Comparison of ENCODE assay signal across 8 cellular contexts in the genomic region with DNA sequence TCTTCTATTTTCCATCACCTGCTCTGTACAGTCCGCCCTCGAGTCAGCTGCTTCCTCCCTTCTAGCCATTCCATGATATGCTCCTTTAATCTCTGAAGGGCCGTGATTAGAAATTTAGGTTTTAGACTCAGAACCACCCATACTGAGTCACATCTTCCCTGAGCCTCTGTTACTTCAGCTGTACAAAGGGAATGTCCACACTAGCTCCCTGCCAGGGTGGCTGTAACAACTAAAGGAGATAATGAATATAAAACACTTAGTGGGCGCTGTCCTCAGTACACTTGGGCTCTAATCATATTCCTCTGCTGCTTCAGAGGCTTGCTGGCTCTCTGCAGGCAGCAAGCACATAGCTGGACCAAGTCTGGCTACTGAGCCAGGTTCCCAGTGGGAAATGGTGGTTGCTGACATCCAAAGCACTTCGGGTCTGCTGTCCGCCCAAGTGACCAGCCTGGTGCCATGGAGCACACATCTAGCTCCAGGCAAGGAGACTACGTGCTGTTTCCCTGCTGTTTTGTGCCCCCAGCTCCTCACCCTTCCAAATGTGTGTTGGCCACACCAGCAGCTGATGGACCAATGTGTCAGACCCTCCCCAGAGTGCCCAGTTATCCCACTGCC. TPM values are rescaled to one million over a fixed set of nuclear protein-coding genes. Genes with fewer than 3 reads are reported as not detected.
A peak's percentile ranks its signal among the peaks of the same experiment; 100 is the strongest.
DNase-seq lines count a peak whose midpoint lies in the region; FAIRE-seq and TF ChIP-seq lines count a peak whose summit lies in the region.

No MANE protein-coding gene starts in this region.

- H3K4me3 ChIP-seq in Caco-2 (ENCODE audit: low read depth, low read length) (peak overlapping the region; percentile 74), endothelial cell of umbilical vein (replicated peaks in 1 of 3; ENCODE audit: insufficient read depth in 1 of 3, low read depth in 1 of 3, low read length in 3 of 3) (no peak overlapping the region), prostate gland (peak overlapping the region in 1 of 2 donors; percentile 92)

- no peaks in the 10 kb centered on the region for H3K27me3 Mint-ChIP-seq in Caco-2 (ENCODE audit: insufficient read depth, unreplicated experiment)

- peaks cover 36% of the 10 kb centered on the region for H3K36me3 Mint-ChIP-seq in Caco-2 (ENCODE audit: insufficient read depth, unreplicated experiment)

- H3K27me3 ChIP-seq in Caco-2 (replicated peaks; ENCODE audit: control insufficient read depth, insufficient read depth, low read length) (no peaks in the 10 kb centered on the region), endothelial cell of umbilical vein (ENCODE audit: control insufficient read depth in 2 of 2, insufficient read depth in 2 of 2, low read length in 2 of 2) (no peaks in the 10 kb centered on the region), prostate gland (replicated peaks; ENCODE audit: insufficient read depth) (no peaks in the 10 kb centered on the region)

- H3K79me2 ChIP-seq in endothelial cell of umbilical vein (ENCODE audit: control insufficient read depth, insufficient read depth, low read length): no peaks in the 10 kb centered on the region

- H3K27ac ChIP-seq in endothelial cell of umbilical vein (ENCODE audit: insufficient read depth, low read depth, low read length) (no peak overlapping the region), prostate gland (peak overlapping the region; percentile 80 to 87)

- no peak overlapping the region for H3K9ac ChIP-seq in endothelial cell of umbilical vein (replicated peaks; ENCODE audit: extremely low read depth, insufficient read depth, low read length)

- TF ChIP-seq POLR2A in endothelial cell of umbilical vein (IDR thresholded peaks at IDR 0.05; ENCODE audit: low read depth, low read length): no peak
- TF ChIP-seq POLR2A in prostate gland (IDR thresholded peaks at IDR 0.05): no peak

- intact Hi-C loops in Caco-2 (cut with micrococcal nuclease; ENCODE audit: unreplicated experiment) (loop anchor here (1.0 kb wide), 1 partner anchor 30 kb away; a partner anchor contains a TSS), endothelial cell of umbilical vein (cut with micrococcal nuclease) (loop anchor here (2.0 kb wide), 2 partner anchors 29 to 37 kb away; a partner anchor contains a TSS), prostate gland (cut with DNase I) (no loop called here)

- H4K20me1 ChIP-seq in endothelial cell of umbilical vein (replicated peaks; ENCODE audit: control insufficient read depth, extremely low read depth, insufficient read depth, low read length): no peaks in the 10 kb centered on the region

- FAIRE-seq in endothelial cell of umbilical vein (lab: Jason Lieb, UNC): peak; percentile 48

- CTCF ChIA-PET in Caco-2 (lab: Charles Lee): interaction anchor here (0.6 to 1.8 kb wide), 4 partner anchors 30 to 812 kb away, joined by 3 to 8 read pairs (median 4); a partner anchor contains a TSS
- CTCF ChIA-PET in endothelial cell of umbilical vein (lab: Charles Lee): interaction anchor here (0.6 to 2.0 kb wide), 6 partner anchors 10 to 47 kb away, joined by 3 to 6 read pairs (median 4); no protein-coding TSS in a partner anchor

- TF ChIP-seq CTCF in Caco-2 (IDR thresholded peaks at IDR 0.05; ENCODE audit: insufficient read depth in 1 of 2, low read depth in 1 of 2, low read length in 1 of 2, severe bottlenecking in 1 of 2, unreplicated experiment in 1 of 2) (no peak), endothelial cell of umbilical vein (IDR thresholded peaks at IDR 0.05; ENCODE audit: extremely low read depth in 1 of 2, insufficient read depth in 1 of 2, low read depth in 1 of 2, low read length in 2 of 2) (no peak), prostate gland (IDR thresholded peaks at IDR 0.05) (no peak)

- peaks cover 10% of the 10 kb centered on the region for H3K4me1 ChIP-seq in Caco-2
- peaks cover 6% of the 10 kb centered on the region for H3K4me1 ChIP-seq in endothelial cell of umbilical vein (ENCODE audit: control insufficient read depth, extremely low read depth, insufficient read depth, low read length)
- peaks cover 4% of the 10 kb centered on the region for H3K4me1 ChIP-seq in prostate gland (replicated peaks)

- H3K9me3 ChIP-seq in Caco-2 (no peaks in the 10 kb centered on the region), endothelial cell of umbilical vein (replicated peaks; ENCODE audit: control insufficient read depth, insufficient read depth, low read length) (no peaks in the 10 kb centered on the region), prostate gland (no peaks in the 10 kb centered on the region)

- 82% methylated on average over 7 of the region's 7 CpGs for WGBS in prostate gland

- DNase-seq in Caco-2: no peak
- peak; percentile 11 for DNase-seq in RKO (ENCODE audit: low spot score)
- no peak for DNase-seq in endothelial cell of umbilical vein (ENCODE audit: low read depth, low spot score)
- no peak for DNase-seq in prostate gland (ENCODE audit: low spot score)
- no peak for DNase-seq in NCI-H1694 treated with DMSO at 0.1 percent for 48 hours (lab: John Stamatoyannopoulos, UW)
- no peak for DNase-seq in GM19240 (ENCODE audit: insufficient read length, low spot score)
- DNase-seq in NCI-H2196 (lab: John Stamatoyannopoulos, UW; ENCODE audit: unreplicated experiment): no peak
- no peak for DNase-seq in NCI-H1930 (lab: John Stamatoyannopoulos, UW)

- H2AFZ ChIP-seq in endothelial cell of umbilical vein (ENCODE audit: low read depth, low read length): peak overlapping the region; percentile 68

- H3K4me3 Mint-ChIP-seq in Caco-2 (ENCODE audit: unreplicated experiment): peak overlapping the region; percentile 80

- BruUV-seq in Caco-2 (replicated peaks; lab: Mats Ljungman, UMichigan) (TSS peak; percentile 69), endothelial cell of umbilical vein (replicated peaks; lab: Mats Ljungman, UMichigan) (no TSS peak)

- no peak overlapping the region for H3K4me2 ChIP-seq in endothelial cell of umbilical vein (ENCODE audit: insufficient read depth, low read length)

- no peaks in the 10 kb centered on the region for H3K9me1 ChIP-seq in endothelial cell of umbilical vein (replicated peaks; ENCODE audit: control insufficient read depth, extremely low read depth, insufficient read depth, low read length)

- POLR2A ChIA-PET in Caco-2 (lab: Charles Lee) (no interaction called here), endothelial cell of umbilical vein (lab: Charles Lee) (no interaction called here)

- H3K4me1 Mint-ChIP-seq in Caco-2 (ENCODE audit: low read depth, unreplicated experiment): peaks cover 8% of the 10 kb centered on the region

- dilution Hi-C loops in endothelial cell of umbilical vein (cut with MboI; ENCODE audit: extremely low pct_ligation_motif_present, low sequenced_read_pairs): no loop called here

- H3K36me3 ChIP-seq in Caco-2 (ENCODE audit: control insufficient read depth, insufficient read depth, low read length) (no peaks in the 10 kb centered on the region), endothelial cell of umbilical vein (ENCODE audit: control insufficient read depth in 2 of 2, extremely low read depth in 1 of 2, insufficient read depth in 2 of 2, low read length in 2 of 2) (peaks cover 0 to 7% of the 10 kb centered on the region in 2 experiments), prostate gland (peaks cover 3 to 7% of the 10 kb centered on the region in 2 donors)

- no peaks in the 10 kb centered on the region for H3K9me3 Mint-ChIP-seq in Caco-2 (ENCODE audit: unreplicated experiment)

- H3K27ac Mint-ChIP-seq in Caco-2 (ENCODE audit: unreplicated experiment): peak overlapping the region; percentile 88

TF ChIP-seq in endothelial cell of umbilical vein, 7 proteins besides CTCF, POLR2A, EP300 and RAD21:
- TF ChIP-seq EZH2 (IDR thresholded peaks at IDR 0.05; ENCODE audit: borderline replicate concordance, low read depth, low read length, severe bottlenecking): no peak
- TF ChIP-seq GATA2 (IDR thresholded peaks at IDR 0.05; ENCODE audit: insufficient read depth, insufficient read length, low read depth, low read length): no peak
- no peak for TF ChIP-seq JUN (IDR thresholded peaks at IDR 0.05; ENCODE audit: borderline replicate concordance, insufficient read depth, insufficient read length, low read depth)
- TF ChIP-seq MYC (IDR thresholded peaks at IDR 0.05; ENCODE audit: low read depth, low read length): no peak
- no peak for TF ChIP-seq POLR2AphosphoS5 (IDR thresholded peaks at IDR 0.05; ENCODE audit: insufficient read depth, low read depth, low read length)
- TF ChIP-seq, protein P1, sequence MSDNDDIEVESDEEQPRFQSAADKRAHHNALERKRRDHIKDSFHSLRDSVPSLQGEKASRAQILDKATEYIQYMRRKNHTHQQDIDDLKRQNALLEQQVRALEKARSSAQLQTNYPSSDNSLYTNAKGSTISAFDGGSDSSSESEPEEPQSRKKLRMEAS (IDR thresholded peaks at IDR 0.05; ENCODE audit: insufficient read depth, insufficient read length): no peak
- no peak for TF ChIP-seq FOS (IDR thresholded peaks at IDR 0.05; ENCODE audit: borderline replicate concordance, insufficient read depth, low read length)

RNA-seq across cellular contexts. Expression of a gene that starts 0.9 kb away (rescaled TPM):
- total RNA-seq in Caco-2 (2022) (17.0 and 19.6 TPM in 2 replicates), endothelial cell of umbilical vein (45.9 and 49.2 TPM in 2 replicates), prostate gland (10 to 100 TPM; 14.9 to 22.3 TPM)
- 35.1 and 38.3 TPM in 2 replicates for polyA plus RNA-seq in endothelial cell of umbilical vein
- 31.4 and 31.9 TPM in 2 replicates for polyA plus RNA-seq in endothelial cell of umbilical vein (2011; cell fraction: cytosol; rRNA removed)
- 10.7 and 13.2 TPM in 2 replicates for polyA plus RNA-seq in endothelial cell of umbilical vein (2011; cell fraction: nucleus; rRNA removed)
- polyA plus RNA-seq in endothelial cell of umbilical vein (2012): 32.1 and 34.2 TPM in 2 replicates
- polyA minus RNA-seq in endothelial cell of umbilical vein: 26.0 and 27.5 TPM in 2 replicates
- polyA minus RNA-seq in endothelial cell of umbilical vein (2011; cell fraction: cytosol; rRNA and poly(A)+ RNA removed): 5.3 TPM
- 4.1 and 4.8 TPM in 2 replicates for polyA minus RNA-seq in endothelial cell of umbilical vein (2011; cell fraction: nucleus; rRNA and poly(A)+ RNA removed)

RNA-seq across cellular contexts. Expression of a gene that starts 29.1 kb away (rescaled TPM):
- total RNA-seq in Caco-2 (2022) (25.9 and 28.1 TPM in 2 replicates), endothelial cell of umbilical vein (19.1 and 19.7 TPM in 2 replicates), prostate gland (10 to 100 TPM; 17.0 to 39.4 TPM)
- polyA plus RNA-seq in endothelial cell of umbilical vein: 6.3 and 7.0 TPM in 2 replicates
- 6.3 and 7.0 TPM in 2 replicates for polyA plus RNA-seq in endothelial cell of umbilical vein (2011; cell fraction: cytosol; rRNA removed)
- 11.6 and 13.6 TPM in 2 replicates for polyA plus RNA-seq in endothelial cell of umbilical vein (2011; cell fraction: nucleus; rRNA removed)
- polyA plus RNA-seq in endothelial cell of umbilical vein (2012): 10.7 and 11.9 TPM in 2 replicates
- polyA minus RNA-seq in endothelial cell of umbilical vein: 5.6 and 11.0 TPM in 2 replicates
- polyA minus RNA-seq in endothelial cell of umbilical vein (2011; cell fraction: cytosol; rRNA and poly(A)+ RNA removed): 4.5 TPM
- 6.1 and 6.3 TPM in 2 replicates for polyA minus RNA-seq in endothelial cell of umbilical vein (2011; cell fraction: nucleus; rRNA and poly(A)+ RNA removed)
